18 cellular contexts compared by ENCODE assay signal in genomic region chr11:34343153-34343552, GRCh38. TPM values are rescaled to one million over a fixed set of nuclear protein-coding genes. Genes with fewer than 3 reads are reported as not detected.
DNase-seq lines count a peak whose midpoint lies in the region; TF ChIP-seq lines count a peak whose summit lies in the region.
"Had no signal": no experiment of that assay in that cellular context is flagged by ENCODE, and none has a peak within 500 bp of the region (broad histone marks: within the 10 kb centered on the region; RNA-seq: fewer than 3 reads in every experiment).

No MANE protein-coding gene starts in this region.

- no peak for TF ChIP-seq POLR2A in uterus (IDR thresholded peaks at IDR 0.05)

- no peaks in the 10 kb centered on the region for H3K79me2 ChIP-seq in SK-N-SH (ENCODE audit: insufficient read depth)

- CTCF ChIA-PET in SK-N-SH (lab: Yijun Ruan, JAX) = interaction anchor here (1.6 to 5.3 kb wide), 2 partner anchors 15 to 169 kb away, joined by 5 to 26 read pairs; partner anchors contain the start of gene ABTB2
- CTCF ChIA-PET in CD8-positive, alpha-beta memory T cell (lab: Charles Lee) = no interaction called here

- WGBS in SK-N-SH (ENCODE audit: low lambda C conversion rate) = 51% methylated on average over 3 of the region's 3 CpGs

- peaks cover 3 to 7% of the 10 kb centered on the region in 2 donors for H3K27me3 Mint-ChIP-seq in CD8-positive, alpha-beta memory T cell

- H3K4me1 ChIP-seq in SK-N-SH (ENCODE audit: control insufficient read depth in 1 of 2, insufficient read depth in 2 of 2, low read depth in 1 of 2, low read length in 1 of 2) (peaks cover 40 to 56% of the 10 kb centered on the region in 2 experiments), uterus (peaks cover 7 to 15% of the 10 kb centered on the region in 2 donors)
- no peaks in the 10 kb centered on the region for H3K4me1 ChIP-seq in CD8-positive, alpha-beta memory T cell (ENCODE audit: insufficient read depth, low read length)

- H3K4me2 ChIP-seq in SK-N-SH = peak overlapping the region; percentile 37; the same call in 1 of the 2 replicates

- H3K9me3 ChIP-seq in SK-N-SH = no peaks in the 10 kb centered on the region
- no peaks in the 10 kb centered on the region for H3K9me3 ChIP-seq in uterus
- no peaks in the 10 kb centered on the region for H3K9me3 ChIP-seq in CD8-positive, alpha-beta memory T cell (ENCODE audit: low read length)
- H3K9me3 ChIP-seq: adrenal gland, Caco-2, spleen, suprapubic skin had no signal

- intact Hi-C loops in uterus (cut with DNase I; ENCODE audit: low total_unique reads) = loop anchor here (10.0 kb wide), 1 partner anchor 78 kb away; no protein-coding TSS in a partner anchor

- H3K4me3 ChIP-seq in SK-N-SH (ENCODE audit: low read depth in 2 of 2, low read length in 1 of 2) = no peak overlapping the region
- H3K4me3 ChIP-seq in fibroblast of mammary gland (ENCODE audit: control insufficient read depth, low read depth, low read length) = no peak overlapping the region
- no peak overlapping the region for H3K4me3 ChIP-seq in uterus
- no peak overlapping the region for H3K4me3 ChIP-seq in CD8-positive, alpha-beta memory T cell (ENCODE audit: low read length)
- H3K4me3 ChIP-seq: adrenal gland, hepatocyte, spleen, suprapubic skin had no signal

- H3K9ac ChIP-seq in SK-N-SH = no peak overlapping the region

- no peak for TF ChIP-seq CTCF in SK-N-SH (IDR thresholded peaks at IDR 0.05)
- no peak for TF ChIP-seq CTCF in fibroblast of mammary gland (conservative IDR thresholded peaks at IDR 0.05; ENCODE audit: control insufficient read depth, insufficient read depth, low read depth, low read length)
- TF ChIP-seq CTCF in uterus (IDR thresholded peaks at IDR 0.05) = no peak

- H3F3A ChIP-seq in SK-N-SH (replicated peaks; ENCODE audit: insufficient read depth) = peaks cover 8% of the 10 kb centered on the region

- H3K27ac Mint-ChIP-seq in CD8-positive, alpha-beta memory T cell = peak overlapping the region in 1 of 8 donors; percentile 33

- POLR2A ChIA-PET in SK-N-SH (lab: Yijun Ruan, JAX) = no interaction called here
- POLR2A ChIA-PET in CD8-positive, alpha-beta memory T cell (lab: Charles Lee) = no interaction called here

- no peak overlapping the region for H2AFZ ChIP-seq in SK-N-SH (ENCODE audit: low read depth)
- H2AFZ ChIP-seq: hepatocyte had no signal

- peaks cover 0 to 8% (median 0%) of the 10 kb centered on the region in 3 donors for H3K4me1 Mint-ChIP-seq in CD8-positive, alpha-beta memory T cell

- H3K9me3 Mint-ChIP-seq in CD8-positive, alpha-beta memory T cell = no peaks in the 10 kb centered on the region
- H3K9me3 Mint-ChIP-seq: neural crest cell had no signal

- DNase-seq in HK-2 (ENCODE audit: unreplicated experiment) (peak; percentile 78), SK-N-SH (no peak), fibroblast of mammary gland (ENCODE audit: low read depth) (peak; percentile 72), uterus (no peak), retina (no peak), SKM-1 (lab: John Stamatoyannopoulos, UW; ENCODE audit: unreplicated experiment) (no peak)
- DNase-seq in CD8-positive, alpha-beta memory T cell = no peak
- DNase-seq: adrenal gland, Caco-2, KBM-7, NCI-H1694, NCI-H748 treated with DMSO at 0.1 percent for 48 hours, SHP77, spleen, WERI-Rb-1 had no signal

- H3K36me3 Mint-ChIP-seq in CD8-positive, alpha-beta memory T cell = no peaks in the 10 kb centered on the region

- H3K27ac ChIP-seq in SK-N-SH (ENCODE audit: low read depth in 2 of 2, low read length in 1 of 2) (no peak overlapping the region; a peak in 1 of 4 replicates), uterus (peak overlapping the region; percentile 19 to 72)
- H3K27ac ChIP-seq in CD8-positive, alpha-beta memory T cell (ENCODE audit: low read depth, low read length) = no peak overlapping the region
- H3K27ac ChIP-seq: spleen, WERI-Rb-1 had no signal

- H3K36me3 ChIP-seq in SK-N-SH (replicated peaks in 1 of 2; ENCODE audit: control insufficient read depth in 1 of 2, insufficient read depth in 2 of 2, low read length in 1 of 2) (no peaks in the 10 kb centered on the region), uterus (no peaks in the 10 kb centered on the region)
- no peaks in the 10 kb centered on the region for H3K36me3 ChIP-seq in CD8-positive, alpha-beta memory T cell (ENCODE audit: insufficient read depth, low read length)
- H3K36me3 ChIP-seq: adrenal gland, spleen, suprapubic skin, WERI-Rb-1 had no signal

- peak in 1 of 2 experiments; percentile 81; a peak in 2 of 4 replicates for TF ChIP-seq EP300 in SK-N-SH (IDR thresholded peaks at IDR 0.05; ENCODE audit: borderline replicate concordance in 1 of 2, low read depth in 1 of 2, low read length in 1 of 2)

- no peaks in the 10 kb centered on the region for H4K20me1 ChIP-seq in SK-N-SH (ENCODE audit: insufficient read depth)

- no peak for TF ChIP-seq RAD21 in SK-N-SH (IDR thresholded peaks at IDR 0.05; ENCODE audit: low read length)

- H3K27me3 ChIP-seq in SK-N-SH (ENCODE audit: insufficient read depth) (no peaks in the 10 kb centered on the region), uterus (no peaks in the 10 kb centered on the region)
- peaks cover 5% of the 10 kb centered on the region for H3K27me3 ChIP-seq in CD8-positive, alpha-beta memory T cell (ENCODE audit: insufficient read depth, low read length, poor library complexity, severe bottlenecking)
- H3K27me3 ChIP-seq: adrenal gland, hepatocyte, spleen, suprapubic skin had no signal

- H3K9me2 ChIP-seq in SK-N-SH = no peaks in the 10 kb centered on the region

- no peak overlapping the region for H3K4me3 Mint-ChIP-seq in CD8-positive, alpha-beta memory T cell
- H3K4me3 Mint-ChIP-seq: neural crest cell had no signal

TF ChIP-seq in SK-N-SH, 30 proteins besides CTCF, POLR2A, EP300 and RAD21 (continues in another document):
- TF ChIP-seq GABPA (IDR thresholded peaks at IDR 0.05; ENCODE audit: low read depth) = no peak
- TF ChIP-seq MXI1 (IDR thresholded peaks at IDR 0.05; ENCODE audit: low read depth, low read length) = no peak
- TF ChIP-seq ZBTB33 (IDR thresholded peaks at IDR 0.05; ENCODE audit: borderline replicate concordance, low read depth) = 0 out of 2 replicates have a peak, but pooled peaks have one; percentile 19
- TF ChIP-seq FOXJ3 (CRISPR knock-in tag; IDR thresholded peaks at IDR 0.05) = no peak
- TF ChIP-seq REST (IDR thresholded peaks at IDR 0.05; ENCODE audit: low read depth, low read length) = 0 out of 2 replicates have a peak, but pooled peaks have one; percentile 36
- 0 out of 2 replicates have a peak, but pooled peaks have one; percentile 24 for TF ChIP-seq USF1 (IDR thresholded peaks at IDR 0.05; ENCODE audit: borderline replicate concordance, low read depth)
- TF ChIP-seq YY1 (IDR thresholded peaks at IDR 0.05; ENCODE audit: low read depth) = no peak
- TF ChIP-seq FOXM1 (IDR thresholded peaks at IDR 0.05; ENCODE audit: low read depth) = no peak
- TF ChIP-seq SMC3 (IDR thresholded peaks at IDR 0.05; ENCODE audit: low read depth, low read length) = no peak

RNA-seq across cellular contexts. Expression of gene ABTB2, which starts 14.7 kb away (rescaled TPM):
- 4.9 and 7.8 TPM in 2 replicates for polyA plus RNA-seq in SK-N-SH (2012; rRNA removed)
- polyA plus RNA-seq in SK-N-SH (2012; cell fraction: cytosol; rRNA removed) = 3.2 and 5.2 TPM in 2 replicates
- polyA plus RNA-seq in SK-N-SH (2012; cell fraction: nucleus; rRNA removed) = 14.8 and 16.0 TPM in 2 replicates
- total RNA-seq in uterus = 1 to 10 TPM; 2.9 to 8.2 (median 6.6) TPM
- 1 to 10 TPM; 5.4 to 5.5 TPM for total RNA-seq in CD8-positive, alpha-beta memory T cell
- 0.05 TPM for polyA plus RNA-seq in CD8-positive, alpha-beta memory T cell

Comparison
In these comparisons a context has a peak if more than half of its experiments do, and no peak if none do; other contexts are left out.
1. DNase-seq: peak in HK-2 (single experiment) and fibroblast of mammary gland (single experiment); none in SK-N-SH (single experiment), uterus (0 of 2), retina (single experiment), SKM-1 (single experiment) and CD8-positive, alpha-beta memory T cell (0 of 5).
2. H3K27ac ChIP-seq: peak in uterus (2 of 2); none in SK-N-SH (0 of 2) and CD8-positive, alpha-beta memory T cell (single experiment).